8 cellular contexts compared by ENCODE assay signal in the genomic region with DNA sequence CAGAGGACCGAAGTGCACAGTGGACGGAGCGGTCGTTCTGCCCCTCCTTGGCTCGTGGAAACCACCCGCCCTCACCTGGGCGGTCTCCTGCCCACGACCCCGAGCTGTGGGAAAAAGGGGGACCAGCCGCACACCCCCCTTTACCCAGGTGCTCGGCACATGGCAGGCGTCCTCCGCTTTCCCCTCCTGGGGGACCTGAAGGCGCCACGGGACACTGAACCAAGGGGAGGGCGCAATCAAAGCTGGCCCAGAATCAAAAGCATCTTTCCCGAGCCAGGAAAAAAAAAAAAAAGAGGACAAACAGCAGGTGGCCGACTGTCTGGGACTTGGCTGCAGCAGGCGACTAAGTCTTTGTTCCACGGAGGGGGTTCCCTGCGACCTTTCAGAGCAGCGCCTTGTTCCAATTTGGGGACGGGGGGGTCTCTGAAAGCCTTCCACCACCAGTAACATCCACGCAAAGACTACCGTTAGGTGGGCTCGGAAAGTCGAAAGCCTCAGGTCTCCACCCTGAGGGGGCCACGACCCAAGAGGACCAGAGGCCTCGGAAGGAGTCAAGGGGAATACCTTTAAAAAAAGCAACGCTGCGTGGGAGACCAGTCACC. TPM values are rescaled to one million over a fixed set of nuclear protein-coding genes. Genes with fewer than 3 reads are reported as not detected.
A peak's percentile ranks its signal among the peaks of the same experiment; 100 is the strongest.
DNase-seq lines count a peak whose midpoint lies in the region; ATAC-seq, FAIRE-seq and TF ChIP-seq lines count a peak whose summit lies in the region.

No MANE protein-coding gene starts in this region.

- H3K9me3 ChIP-seq in AG04450 (ENCODE audit: control insufficient read depth, insufficient read depth, low read length) (peaks cover 2% of the 10 kb centered on the region; the same call in 1 of the 2 replicates), HEK293 (ENCODE audit: control insufficient read depth, insufficient read depth, low read depth, low read length) (no peaks in the 10 kb centered on the region), esophagus squamous epithelium (no peaks in the 10 kb centered on the region), pancreas (no peaks in the 10 kb centered on the region)

- H3K4me3 Mint-ChIP-seq in T-cell: peak overlapping the region; percentile 81 to 87 (median 81)

- no peak for TF ChIP-seq POLR2A in esophagus squamous epithelium (IDR thresholded peaks at IDR 0.05)

- no peak for DNase-seq in AG04450 (ENCODE audit: low read depth, low spot score)
- no peak for DNase-seq in T-cell
- DNase-seq in esophagus squamous epithelium (lab: John Stamatoyannopoulos, UW): no peak
- peak in 2 of 6 donors; percentile 33 to 71 for DNase-seq in pancreas
- DNase-seq in T1000 (lab: John Stamatoyannopoulos, UW): no peak

- H3K27ac ChIP-seq in AG04450 (ENCODE audit: low read depth, low read length) (peak overlapping the region; percentile 92), HEK293 (ENCODE audit: extremely low read depth, low read depth, low read length) (peak overlapping the region; percentile 100), esophagus squamous epithelium (peak overlapping the region; percentile 95 to 100 (median 98)), pancreas (peak overlapping the region; percentile 78 to 93 (median 88))

- H3K4me1 Mint-ChIP-seq in T-cell: peaks cover 18 to 22% (median 21%) of the 10 kb centered on the region in 3 donors

- TF ChIP-seq CTCF in AG04450 (IDR thresholded peaks at IDR 0.05; ENCODE audit: low read depth, low read length) (no peak), HEK293 (tag by site-specific recombination; IDR thresholded peaks at IDR 0.05) (no peak), esophagus squamous epithelium (IDR thresholded peaks at IDR 0.05) (no peak), pancreas (IDR thresholded peaks at IDR 0.05) (no peak)

- peak in 1 of 4 experiments; percentile 2 for ATAC-seq in T-cell (replicated peaks in 1 of 4)
- ATAC-seq in pancreas: peak; percentile 2 to 12 (median 6)
- no peak for ATAC-seq in GM21360 (IDR thresholded peaks at IDR 0.05; ENCODE audit: unreplicated experiment)
- no peak for ATAC-seq in GM19395 (IDR thresholded peaks at IDR 0.05; ENCODE audit: unreplicated experiment)

- H3K27me3 ChIP-seq in AG04450 (ENCODE audit: control insufficient read depth, insufficient read depth, low read length) (no peaks in the 10 kb centered on the region), esophagus squamous epithelium (no peaks in the 10 kb centered on the region), pancreas (no peaks in the 10 kb centered on the region)

- peak overlapping the region; percentile 86 to 92 for H3K27ac Mint-ChIP-seq in T-cell

- peaks cover 10 to 21% of the 10 kb centered on the region in 2 experiments; a peak in 2 of 3 replicates for H3K36me3 ChIP-seq in HEK293 (ENCODE audit: control insufficient read depth in 2 of 2, insufficient read depth in 1 of 2, low read length in 2 of 2)
- H3K36me3 ChIP-seq in esophagus squamous epithelium: peaks cover 0 to 18% (median 0%) of the 10 kb centered on the region in 3 donors
- H3K36me3 ChIP-seq in pancreas: no peaks in the 10 kb centered on the region

- CTCF ChIA-PET in AG04450 (lab: Charles Lee) (interaction anchor here (0.6 to 2.2 kb wide), 3 partner anchors 45 to 273 kb away, joined by 3 to 10 read pairs (median 4); no protein-coding TSS in a partner anchor), HEK293 (lab: Yijun Ruan, JAX) (interaction anchor here (0.5 to 1.3 kb wide), 4 partner anchors 33 to 203 kb away, joined by 3 to 6 read pairs (median 4); no protein-coding TSS in a partner anchor), T-cell (lab: Charles Lee) (interaction anchor here in 1 of 2 donors (1.6 kb wide), 1 partner anchor 81 kb away, joined by 3 read pairs; no protein-coding TSS in a partner anchor)

- H3K36me3 Mint-ChIP-seq in T-cell: peaks cover 3% of the 10 kb centered on the region

- FAIRE-seq in pancreas (lab: Jason Lieb, UNC): no peak

- H3K27me3 Mint-ChIP-seq in T-cell: no peaks in the 10 kb centered on the region

- 1 to 4% methylated on average over 17 to 22 of the region's 31 CpGs for WGBS in esophagus squamous epithelium, 2 donors
- WGBS in pancreas, 2 donors: 1 to 2% methylated on average over 30 to 31 of the region's 31 CpGs

- intact Hi-C loops in esophagus squamous epithelium (cut with DNase I) (no loop called here), pancreas (cut with DNase I) (no loop called here)

- POLR2A ChIA-PET in AG04450 (lab: Yijun Ruan, JAX) (interaction anchor here (0.6 to 1.6 kb wide), 4 partner anchors 12 to 25 kb away, joined by 3 to 11 read pairs (median 4); a partner anchor contains a TSS), HEK293 (lab: Yijun Ruan, JAX) (interaction anchor here (0.6 to 1.6 kb wide), 3 partner anchors 10 to 61 kb away, joined by 3 to 7 read pairs (median 6); a partner anchor contains a TSS), T-cell (lab: Charles Lee) (no interaction called here)

- H3K9me3 Mint-ChIP-seq in T-cell: no peaks in the 10 kb centered on the region

- no peaks in the 10 kb centered on the region for H3K4me1 ChIP-seq in HEK293 (ENCODE audit: control insufficient read depth, insufficient read depth, low read length)
- H3K4me1 ChIP-seq in esophagus squamous epithelium: peaks cover 25 to 66% (median 29%) of the 10 kb centered on the region in 3 donors
- H3K4me1 ChIP-seq in pancreas: peaks cover 0 to 13% (median 0%) of the 10 kb centered on the region in 3 donors

- H3K4me3 ChIP-seq in AG04450 (ENCODE audit: low read depth, low read length) (peak overlapping the region; percentile 90), HEK293 (ENCODE audit: low read depth, low read length) (peak overlapping the region; percentile 84), esophagus squamous epithelium (peak overlapping the region; percentile 90 to 97 (median 92)), pancreas (peak overlapping the region; percentile 62 to 85 (median 66))

TF ChIP-seq in HEK293, 187 proteins besides CTCF, POLR2A, EP300 and RAD21:
- TF ChIP-seq ZIC2 (tag by site-specific recombination; IDR thresholded peaks at IDR 0.05) (peak; percentile 82), ZNF404 (tag by site-specific recombination; IDR thresholded peaks at IDR 0.05) (no peak), GLIS1 (tag by site-specific recombination; IDR thresholded peaks at IDR 0.05) (peak; percentile 60), ZNF366 (tag by site-specific recombination; conservative IDR thresholded peaks at IDR 0.05) (no peak), ZNF350 (tag by site-specific recombination; IDR thresholded peaks at IDR 0.05) (no peak), KLF9 (tag by site-specific recombination; IDR thresholded peaks at IDR 0.05; ENCODE audit: low read depth) (0 out of 2 replicates have a peak, but pooled peaks have one; percentile 0), WT1 (tag by site-specific recombination; IDR thresholded peaks at IDR 0.05) (no peak), ZNF394 (tag by site-specific recombination; IDR thresholded peaks at IDR 0.05; ENCODE audit: borderline replicate concordance) (no peak), ZBTB1 (tag by site-specific recombination; IDR thresholded peaks at IDR 0.05) (no peak)
- TF ChIP-seq, protein P1, sequence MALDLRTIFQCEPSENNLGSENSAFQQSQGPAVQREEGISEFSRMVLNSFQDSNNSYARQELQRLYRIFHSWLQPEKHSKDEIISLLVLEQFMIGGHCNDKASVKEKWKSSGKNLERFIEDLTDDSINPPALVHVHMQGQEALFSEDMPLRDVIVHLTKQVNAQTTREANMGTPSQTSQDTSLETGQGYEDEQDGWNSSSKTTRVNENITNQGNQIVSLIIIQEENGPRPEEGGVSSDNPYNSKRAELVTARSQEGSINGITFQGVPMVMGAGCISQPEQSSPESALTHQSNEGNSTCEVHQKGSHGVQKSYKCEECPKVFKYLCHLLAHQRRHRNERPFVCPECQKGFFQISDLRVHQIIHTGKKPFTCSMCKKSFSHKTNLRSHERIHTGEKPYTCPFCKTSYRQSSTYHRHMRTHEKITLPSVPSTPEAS (tag by site-specific recombination; IDR thresholded peaks at IDR 0.05): no peak
- TF ChIP-seq, protein P2, sequence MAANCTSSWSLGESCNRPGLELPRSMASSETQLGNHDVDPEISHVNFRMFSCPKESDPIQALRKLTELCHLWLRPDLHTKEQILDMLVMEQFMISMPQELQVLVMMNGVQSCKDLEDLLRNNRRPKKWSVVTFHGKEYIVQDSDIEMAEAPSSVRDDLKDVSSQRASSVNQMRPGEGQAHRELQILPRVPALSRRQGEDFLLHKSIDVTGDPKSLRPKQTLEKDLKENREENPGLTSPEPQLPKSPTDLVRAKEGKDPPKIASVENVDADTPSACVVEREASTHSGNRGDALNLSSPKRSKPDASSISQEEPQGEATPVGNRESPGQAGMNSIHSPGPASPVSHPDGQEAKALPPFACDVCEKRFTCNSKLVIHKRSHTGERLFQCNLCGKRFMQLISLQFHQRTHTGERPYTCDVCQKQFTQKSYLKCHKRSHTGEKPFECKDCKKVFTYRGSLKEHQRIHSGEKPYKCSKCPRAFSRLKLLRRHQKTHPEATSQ (tag by site-specific recombination; IDR thresholded peaks at IDR 0.05): no peak

RNA-seq across cellular contexts. Expression of a gene that starts 1.1 kb away (rescaled TPM):
- 21.9 and 35.4 TPM in 2 replicates for polyA plus RNA-seq in AG04450 (2011; rRNA removed)
- polyA minus RNA-seq in AG04450 (2011; rRNA and poly(A)+ RNA removed): 17.3 and 21.2 TPM in 2 replicates
- 10 to 100 TPM; 51.8 to 80.3 (median 75.5) TPM for total RNA-seq in T-cell
- 10 to 100 TPM; 74.8 to 87.9 (median 84.3) TPM for total RNA-seq in esophagus squamous epithelium
- 10 to 100 TPM; 17.4 to 38.2 (median 26.4) TPM for total RNA-seq in pancreas
- polyA plus RNA-seq in pancreas: 100 to 1,000 TPM in 1 of 2 donors, 10 to 100 TPM in 1; 77.9 to 113 TPM

RNA-seq across cellular contexts. Expression of a gene that starts 13.7 kb away (rescaled TPM):
- 153 and 166 TPM in 2 replicates for polyA plus RNA-seq in AG04450 (2011; rRNA removed)
- polyA minus RNA-seq in AG04450 (2011; rRNA and poly(A)+ RNA removed): 25.5 and 26.5 TPM in 2 replicates
- total RNA-seq in T-cell: 100 to 1,000 TPM; 127 to 168 (median 148) TPM
- total RNA-seq in esophagus squamous epithelium: 10 to 100 TPM; 47.1 to 74.4 (median 59.1) TPM
- 10 to 100 TPM; 40.5 to 89.4 (median 75.5) TPM for total RNA-seq in pancreas
- 10 to 100 TPM; 49.3 to 72.3 TPM for polyA plus RNA-seq in pancreas

RNA-seq across cellular contexts. Expression of a gene that starts 23.4 kb away (rescaled TPM):
- 5.4 and 6.2 TPM in 2 replicates for polyA plus RNA-seq in AG04450 (2011; rRNA removed)
- 10.9 and 11.6 TPM in 2 replicates for polyA minus RNA-seq in AG04450 (2011; rRNA and poly(A)+ RNA removed)
- total RNA-seq in T-cell: 1 to 10 TPM; 2.1 to 7.7 (median 6.2) TPM
- 10 to 100 TPM; 21.4 to 26.6 (median 23.0) TPM for total RNA-seq in esophagus squamous epithelium
- 10 to 100 TPM in 4 of 6 donors, 1 to 10 TPM in 2; 8.1 to 21.2 (median 10.3) TPM for total RNA-seq in pancreas
- 1 to 10 TPM; 2.6 to 4.3 TPM for polyA plus RNA-seq in pancreas

Comparison
In these comparisons a context has a peak if more than half of its experiments do, and no peak if none do; other contexts are left out.
1. ATAC-seq: peak in pancreas (4 of 4); none in GM21360 (single experiment) and GM19395 (single experiment).
2. POLR2A ChIA-PET loops: an anchor here in AG04450 (0.6 to 1.6 kb wide) and HEK293 (0.6 to 1.6 kb wide); none called in T-cell.
3. Peak in every context shown above with its lines, with median percentiles within 50 percentile points of each other: H3K27ac ChIP-seq and H3K4me3 ChIP-seq.